Comparison of ENCODE assay signal across 1 cellular context in the genomic region with DNA sequence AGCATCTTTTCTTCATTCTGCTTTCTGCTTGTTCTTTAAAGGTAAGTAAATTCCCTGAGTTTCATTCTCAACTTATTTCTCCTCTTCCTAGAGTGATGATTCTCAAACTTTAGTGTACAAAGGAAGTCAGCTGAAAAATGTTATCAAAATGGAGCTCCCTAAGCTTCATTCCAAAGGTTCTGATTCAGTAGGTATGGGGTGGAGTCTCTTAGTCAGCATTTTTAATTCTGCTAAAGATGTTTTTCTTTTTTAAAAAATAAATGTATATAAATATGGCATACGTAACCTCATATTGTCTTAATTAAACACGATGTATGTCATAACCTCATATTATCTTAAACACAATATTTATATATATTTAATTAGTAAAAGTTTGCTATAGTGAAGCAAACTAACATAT.
TF ChIP-seq lines count a peak whose summit lies in the region.

No MANE protein-coding gene starts in this region.

TF ChIP-seq in H1, 55 proteins besides CTCF, POLR2A, EP300 and RAD21:
- no peak for TF ChIP-seq SP4 (IDR thresholded peaks at IDR 0.05; ENCODE audit: low read length)
